In the genomic region with DNA sequence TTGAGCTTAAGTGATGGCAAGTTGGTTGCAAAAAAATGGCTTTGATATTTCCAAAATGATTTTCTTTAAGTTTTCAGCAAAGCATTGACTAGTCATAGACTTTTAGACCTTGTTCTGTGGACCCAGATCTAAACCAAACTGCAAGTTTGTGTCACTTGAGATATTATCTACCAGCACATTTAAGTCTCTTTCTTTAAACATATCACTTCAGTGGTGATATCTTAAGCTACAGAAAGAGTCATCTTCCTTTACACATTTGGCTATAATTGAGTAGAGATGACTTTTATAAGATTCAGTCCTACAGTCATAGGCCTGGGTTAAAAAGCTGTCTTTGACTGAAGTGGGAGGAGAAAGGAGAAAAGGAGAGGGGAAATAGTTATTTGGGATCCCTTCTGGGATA, we compare ENCODE assay signal across 21 cellular contexts.
"Had no signal": no experiment of that assay in that cellular context is flagged by ENCODE, and none has a peak within 500 bp of the region (broad histone marks: within the 10 kb centered on the region; RNA-seq: fewer than 3 reads in every experiment).

No MANE protein-coding gene starts in this region.

- H3K27me3 Mint-ChIP-seq: dendritic cell treated with granulocyte-macrophage colony-stimulating factor and Interleukin-4, amounts not matched to agents 40 ng/mL and 50 ng/mL, for 4 days had no signal

- H3K9me3 Mint-ChIP-seq: dendritic cell treated with granulocyte-macrophage colony-stimulating factor and Interleukin-4, amounts not matched to agents 40 ng/mL and 50 ng/mL, for 4 days had no signal

- H3K4me1 ChIP-seq: esophagus muscularis mucosa, heart right ventricle, left ventricle myocardium inferior, prostate gland, right atrium auricular region, tibial nerve had no signal

- ATAC-seq: activated CD8-positive, alpha-beta T cell treated with anti-CD3 and anti-CD28 coated beads, Interleukin-2, amount 10 ng/mL, durations not matched to agents 7 days and 5 days; heart right ventricle; SK-N-SH treated with all-trans-retinoic acid at 6 μM for 48 hours; stimulated activated naive CD8-positive, alpha-beta T cell treated with anti-CD3 and anti-CD28 coated beads, Interleukin-15, Interleukin-2, amounts not matched to agents 100 U/mL and 50 U/mL, for 24 hours had no signal

- H3K36me3 ChIP-seq: esophagus muscularis mucosa, heart right ventricle, left ventricle myocardium inferior, prostate gland, right atrium auricular region, tibial nerve, WERI-Rb-1 had no signal

- H3K27ac Mint-ChIP-seq: activated CD8-positive, alpha-beta T cell treated with anti-CD3 and anti-CD28 coated beads, Interleukin-2, amount 10 ng/mL, durations not matched to agents 7 days and 5 days; dendritic cell treated with granulocyte-macrophage colony-stimulating factor and Interleukin-4, amounts not matched to agents 40 ng/mL and 50 ng/mL, for 4 days had no signal

- H3K27me3 ChIP-seq: right atrium auricular region, tibial nerve had no signal

- H3K4me3 ChIP-seq: esophagus muscularis mucosa, heart right ventricle, left ventricle myocardium inferior, prostate gland, right atrium auricular region, tibial nerve had no signal

- H3K9me3 ChIP-seq: esophagus muscularis mucosa, prostate gland, right atrium auricular region, tibial nerve had no signal

- DNase-seq: activated CD4-positive, alpha-beta T cell treated with anti-CD3 and anti-CD28 coated beads for 1 hour; activated CD8-positive, alpha-beta T cell treated with anti-CD3 and anti-CD28 coated beads, Interleukin-2, amount 10 ng/mL, durations not matched to agents 7 days and 5 days; aorta; effector CD8-positive, alpha-beta T cell; heart right ventricle; kidney glomerular epithelial cell; left ventricle myocardium inferior; mammary epithelial cell; stimulated activated CD4-positive, alpha-beta T cell treated with anti-CD3 and anti-CD28 coated beads, Interleukin-12 subunit alpha, Interleukin-12 subunit beta, amount 100 ng/mL, for 4 hours; stimulated activated CD4-positive, alpha-beta T cell treated with anti-CD3 and anti-CD28 coated beads, Interleukin-1b, Interleukin-23, amount 100 ng/mL, for 48 hours; stimulated activated CD8-positive, alpha-beta memory T cell treated with anti-CD3 and anti-CD28 coated beads, Interleukin-4, amount 100 ng/mL, for 48 hours; stimulated activated naive CD8-positive, alpha-beta T cell treated with anti-CD3 and anti-CD28 coated beads, Interleukin-15, Interleukin-2, amounts not matched to agents 100 U/mL and 50 U/mL, for 24 hours; substantia nigra; T-helper 1 cell; WERI-Rb-1 had no signal

- H3K4me3 Mint-ChIP-seq: activated CD8-positive, alpha-beta T cell treated with anti-CD3 and anti-CD28 coated beads, Interleukin-2, amount 10 ng/mL, durations not matched to agents 7 days and 5 days; dendritic cell treated with granulocyte-macrophage colony-stimulating factor and Interleukin-4, amounts not matched to agents 40 ng/mL and 50 ng/mL, for 4 days had no signal

- H3K27ac ChIP-seq: esophagus muscularis mucosa, heart right ventricle, left ventricle myocardium inferior, prostate gland, right atrium auricular region, tibial nerve, WERI-Rb-1 had no signal
